Comparison of ENCODE assay signal across 12 cellular contexts in genomic region chr6:125014157-125014957, GRCh38. TPM values are rescaled to one million over a fixed set of nuclear protein-coding genes. Genes with fewer than 3 reads are reported as not detected.
DNase-seq lines count a peak whose midpoint lies in the region; ATAC-seq and TF ChIP-seq lines count a peak whose summit lies in the region.
"Had no signal": no experiment of that assay in that cellular context is flagged by ENCODE, and none has a peak within 500 bp of the region (broad histone marks: within the 10 kb centered on the region; RNA-seq: fewer than 3 reads in every experiment).

No MANE protein-coding gene starts in this region.

- H3K9ac ChIP-seq in mammary epithelial cell (ENCODE audit: insufficient read depth, low read length), result no peak overlapping the region

- peaks cover 89% of the 10 kb centered on the region for H3K79me2 ChIP-seq in mammary epithelial cell (ENCODE audit: insufficient read depth, low read length)

- no peaks in the 10 kb centered on the region for H3K27me3 Mint-ChIP-seq in mesothelial cell of epicardium (ENCODE audit: low read depth)

- dilution Hi-C loops in mammary epithelial cell (cut with HindIII; ENCODE audit: low sequenced_read_pairs), result no loop called here

- H4K20me1 ChIP-seq in mammary epithelial cell (ENCODE audit: insufficient read depth, low read length), result no peaks in the 10 kb centered on the region

- H3K36me3 ChIP-seq in mammary epithelial cell (ENCODE audit: insufficient read depth, low read length) (peaks cover 12% of the 10 kb centered on the region), esophagus muscularis mucosa (no peaks in the 10 kb centered on the region)

- peaks cover 22% of the 10 kb centered on the region for H3K4me1 ChIP-seq in mammary epithelial cell (ENCODE audit: insufficient read depth, low read length)
- peaks cover 3 to 18% (median 13%) of the 10 kb centered on the region in 4 donors for H3K4me1 ChIP-seq in esophagus muscularis mucosa

- intact Hi-C loops in mammary epithelial cell (cut with micrococcal nuclease) (loop anchor here (1.0 to 2.0 kb wide), 2 partner anchors 32 to 52 kb away; partner anchors contain the start of gene RNF217), esophagus muscularis mucosa (cut with DNase I) (no loop called here)

- H3K27ac ChIP-seq in mammary epithelial cell (ENCODE audit: insufficient read depth, low read depth, low read length), result peak overlapping the region; percentile 60
- no peak overlapping the region for H3K27ac ChIP-seq in esophagus muscularis mucosa (replicated peaks in 1 of 4)

- CTCF ChIA-PET in mammary epithelial cell (lab: Charles Lee; ENCODE audit: low non-redundant PET), result interaction anchor here (0.5 to 0.7 kb wide), 2 partner anchors 38 to 144 kb away, joined by 3 to 8 read pairs; no protein-coding TSS in a partner anchor

- H3K4me3 ChIP-seq in mammary epithelial cell (replicated peaks in 1 of 3; ENCODE audit: insufficient read depth in 1 of 3, low read depth in 2 of 3, low read length in 3 of 3), result no peak overlapping the region
- no peak overlapping the region for H3K4me3 ChIP-seq in esophagus muscularis mucosa

- peak; percentile 18 for DNase-seq in Daoy (ENCODE audit: low read depth)
- peak; percentile 11 for DNase-seq in KBM-7
- DNase-seq in mammary epithelial cell, result peak; percentile 46
- DNase-seq in mesothelial cell of epicardium (ENCODE audit: low spot score in 2 of 2, unreplicated experiment in 2 of 2), result no peak
- DNase-seq in esophagus muscularis mucosa (ENCODE audit: extremely low spot score), result no peak
- DNase-seq: activated CD8-positive, alpha-beta memory T cell treated with anti-CD3 and anti-CD28 coated beads, Interleukin-2, amount 50 U/mL, for 4 hours; cortex of kidney; NCI-H187 treated with DMSO at 0.1 percent for 48 hours; posterior cingulate gyrus had no signal

- WGBS in mammary epithelial cell (ENCODE audit: low coverage, missing lambda C conversion rate), result 55% methylated on average over 1 of the region's 1 CpG
- 83% methylated on average over 1 of the region's 1 CpG for WGBS in esophagus muscularis mucosa

- TF ChIP-seq CTCF in mammary epithelial cell (conservative IDR thresholded peaks at IDR 0.05 in 1 of 2, IDR thresholded peaks at IDR 0.05 in 1 of 2; ENCODE audit: extremely low read depth in 1 of 2, insufficient read depth in 1 of 2, low read depth in 1 of 2, low read length in 2 of 2) (no peak), mesothelial cell of epicardium (IDR thresholded peaks at IDR 0.05; ENCODE audit: unreplicated experiment) (no peak), esophagus muscularis mucosa (IDR thresholded peaks at IDR 0.05) (no peak)

- no peak for TF ChIP-seq EP300 in esophagus muscularis mucosa (IDR thresholded peaks at IDR 0.05)

- H3K9me3 Mint-ChIP-seq in mesothelial cell of epicardium, result no peaks in the 10 kb centered on the region
- H3K9me3 Mint-ChIP-seq: T-helper 1 cell treated with Interleukin-12 subunit alpha and Interleukin-12 subunit beta and Interleukin-4 antibody, amounts not matched to agents 30 μg/mL and 1 μg/mL, for 36 hours had no signal

- no TSS peak for BruUV-seq in mammary epithelial cell (replicated peaks; lab: Mats Ljungman, UMichigan)

- H3K27ac Mint-ChIP-seq in mesothelial cell of epicardium, result peak overlapping the region; percentile 8
- H3K27ac Mint-ChIP-seq: T-helper 1 cell treated with Interleukin-12 subunit alpha and Interleukin-12 subunit beta and Interleukin-4 antibody, amounts not matched to agents 30 μg/mL and 1 μg/mL, for 36 hours had no signal

- H3K4me1 Mint-ChIP-seq in mesothelial cell of epicardium, result peaks cover 26% of the 10 kb centered on the region

- in situ Hi-C loops in KBM-7 (cut with MboI; ENCODE audit: low pct_unique_long_range_greater_than_20kb, low sequenced_read_pairs) (no loop called here), mammary epithelial cell (cut with MboI; ENCODE audit: low sequenced_read_pairs in 2 of 2) (no loop called here)

- H3K4me3 Mint-ChIP-seq in mesothelial cell of epicardium, result no peak overlapping the region
- H3K4me3 Mint-ChIP-seq: T-helper 1 cell treated with Interleukin-12 subunit alpha and Interleukin-12 subunit beta and Interleukin-4 antibody, amounts not matched to agents 30 μg/mL and 1 μg/mL, for 36 hours had no signal

- TF ChIP-seq POLR2A in esophagus muscularis mucosa (IDR thresholded peaks at IDR 0.05; ENCODE audit: low read depth), result no peak

- ATAC-seq in GM18868 (IDR thresholded peaks at IDR 0.05; ENCODE audit: unreplicated experiment) (no peak), HG03196 (IDR thresholded peaks at IDR 0.05; ENCODE audit: unreplicated experiment) (no peak)

- H3K27me3 ChIP-seq in mammary epithelial cell (ENCODE audit: insufficient read depth, low read length) (no peaks in the 10 kb centered on the region), esophagus muscularis mucosa (no peaks in the 10 kb centered on the region)

- H3K36me3 Mint-ChIP-seq in mesothelial cell of epicardium, result peaks cover 6% of the 10 kb centered on the region

- no peak overlapping the region for H2AFZ ChIP-seq in mammary epithelial cell (ENCODE audit: low read depth, low read length)

- H3K9me3 ChIP-seq in mammary epithelial cell (replicated peaks; ENCODE audit: insufficient read depth, low read length) (no peaks in the 10 kb centered on the region), esophagus muscularis mucosa (no peaks in the 10 kb centered on the region)

- H3K4me2 ChIP-seq in mammary epithelial cell (ENCODE audit: insufficient read depth, low read depth, low read length), result peak overlapping the region; percentile 15

RNA-seq across cellular contexts. Expression of gene RNF217, which starts 52.1 kb away (rescaled TPM):
- 13.6 and 39.7 TPM in 2 replicates for total RNA-seq in Daoy (2014; rRNA removed; shearing (Covaris generic))
- 100 to 1,000 TPM in 1 of 2 donors, 10 to 100 TPM in 1; 53.9 to 103 TPM for total RNA-seq in mammary epithelial cell
- 25.5 TPM for polyA plus RNA-seq in mammary epithelial cell
- polyA minus RNA-seq in mammary epithelial cell, result 54.8 TPM
- total RNA-seq in mesothelial cell of epicardium, result 49.8 to 54.9 TPM (median 51.1 TPM) in 3 replicates
- 10 to 100 TPM; 20.0 to 34.9 (median 23.2) TPM for total RNA-seq in esophagus muscularis mucosa

Comparison
In these comparisons a context has a peak if more than half of its experiments do, and no peak if none do; other contexts are left out.
1. DNase-seq: peak in Daoy (single experiment), KBM-7 (single experiment) and mammary epithelial cell (single experiment); none in mesothelial cell of epicardium (0 of 2) and esophagus muscularis mucosa (single experiment).